In the genomic region with DNA sequence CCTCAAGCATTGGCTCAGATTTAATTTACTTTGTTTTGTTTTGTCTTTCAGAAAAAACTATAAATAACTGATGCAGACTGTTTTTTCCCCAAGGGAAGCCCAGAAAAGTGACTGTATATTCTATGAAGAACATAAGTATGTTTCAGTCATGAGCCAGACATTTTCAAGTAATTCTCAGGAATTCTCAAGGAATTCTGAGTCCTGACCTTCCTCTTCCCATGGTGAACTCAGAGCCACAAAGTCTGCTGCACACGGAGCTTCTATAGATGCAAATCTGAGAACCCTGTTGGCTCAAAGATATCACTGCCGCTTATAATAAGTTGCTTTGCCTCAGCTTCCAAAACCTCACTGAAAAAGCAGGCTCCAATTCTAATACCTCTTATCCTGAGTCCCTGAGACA, we compare ENCODE assay signal across 18 cellular contexts.
A peak's percentile ranks its signal among the peaks of the same experiment; 100 is the strongest.
DNase-seq lines count a peak whose midpoint lies in the region; ATAC-seq, FAIRE-seq and TF ChIP-seq lines count a peak whose summit lies in the region.
"Had no signal": no experiment of that assay in that cellular context is flagged by ENCODE, and none has a peak within 500 bp of the region (broad histone marks: within the 10 kb centered on the region; RNA-seq: fewer than 3 reads in every experiment).

No MANE protein-coding gene starts in this region.

- H3K4me3 ChIP-seq in fibroblast of villous mesenchyme (ENCODE audit: low read depth, low read length) = no peak overlapping the region

- peak; percentile 92 for DNase-seq in EH (ENCODE audit: low read depth)
- peak; percentile 45 for DNase-seq in amniotic epithelial cell (ENCODE audit: low read depth)
- DNase-seq in fibroblast of villous mesenchyme (ENCODE audit: low read depth) = peak; percentile 55
- no peak for DNase-seq in NK-92 (lab: John Stamatoyannopoulos, UW; ENCODE audit: unreplicated experiment)
- no peak for DNase-seq in urothelium cell line (ENCODE audit: low spot score)
- DNase-seq: DMS53, H7, Kasumi-1, NCI-H1417, NCI-H1930, NCI-H510A, NCI-H82, Right ventricle myocardium superior had no signal

- FAIRE-seq in urothelium cell line (lab: Jason Lieb, UNC) = no peak
- FAIRE-seq: G401.6 had no signal

- no peak for TF ChIP-seq CTCF in fibroblast of villous mesenchyme (IDR thresholded peaks at IDR 0.05; ENCODE audit: insufficient read depth, low read depth, low read length)

- ATAC-seq in GM19467 (IDR thresholded peaks at IDR 0.05; ENCODE audit: unreplicated experiment) = no peak
- ATAC-seq in HG02588 (IDR thresholded peaks at IDR 0.05; ENCODE audit: unreplicated experiment) = no peak
- ATAC-seq: Panc1, SK-N-SH treated with all-trans-retinoic acid at 6 μM for 48 hours had no signal

Comparison
In these comparisons a context has a peak if more than half of its experiments do, and no peak if none do; other contexts are left out.
1. DNase-seq: peak in EH (single experiment), amniotic epithelial cell (single experiment) and fibroblast of villous mesenchyme (single experiment); none in NK-92 (single experiment) and urothelium cell line (single experiment).